ENCODE assay signal across 6 cellular contexts in the genomic region with DNA sequence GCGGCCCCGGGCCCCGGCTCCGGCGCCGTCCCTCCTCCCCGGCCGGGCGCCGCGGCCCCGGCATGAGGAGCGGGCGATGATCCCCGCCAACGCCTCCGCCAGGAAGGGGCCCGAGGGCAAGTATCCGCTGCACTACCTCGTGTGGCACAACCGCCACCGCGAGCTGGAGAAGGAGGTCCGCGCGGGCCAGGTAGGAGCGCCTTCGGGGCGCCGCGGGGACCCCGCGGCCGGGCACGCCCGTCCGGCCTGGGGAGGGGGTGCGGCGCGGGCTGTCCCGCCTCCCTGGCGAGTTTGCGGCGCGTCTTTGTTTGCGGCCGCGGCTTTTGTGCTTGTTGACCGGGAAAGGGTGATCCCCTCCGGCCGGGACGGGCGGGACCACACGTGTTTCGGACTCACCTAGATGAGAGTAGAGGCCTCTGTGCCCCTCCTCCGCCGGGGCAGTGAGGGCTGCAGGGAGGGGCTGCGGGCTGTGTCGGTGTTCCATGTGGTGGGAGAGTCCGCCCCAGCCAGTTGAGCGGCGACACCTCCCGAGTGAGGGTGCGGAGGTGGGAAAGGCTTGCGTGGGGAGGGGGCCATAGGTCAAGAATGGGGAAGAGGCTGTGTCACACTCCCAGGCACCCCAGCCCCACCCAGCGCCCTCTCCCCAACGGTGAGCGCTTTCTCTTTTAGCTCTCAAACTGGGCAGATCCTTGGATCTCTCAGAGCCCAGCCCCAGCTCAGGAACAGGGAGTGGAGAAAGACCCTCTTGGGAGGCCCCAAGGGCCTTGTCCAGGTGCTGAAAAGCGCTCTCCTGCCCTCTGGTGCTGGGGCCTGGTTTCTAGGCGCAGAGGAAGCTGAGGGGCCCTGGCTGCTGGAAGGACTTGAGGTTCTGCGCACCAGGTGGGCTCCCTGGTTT. TPM values are rescaled to one million over a fixed set of nuclear protein-coding genes. Genes with fewer than 3 reads are reported as not detected.
A peak's percentile ranks its signal among the peaks of the same experiment; 100 is the strongest.
DNase-seq lines count a peak whose midpoint lies in the region; ATAC-seq and TF ChIP-seq lines count a peak whose summit lies in the region.

No MANE protein-coding gene starts in this region.

- no peak for ATAC-seq in omental fat pad (ENCODE audit: low FRiP score)

- H3K56ac ChIP-seq in H9 (ENCODE audit: insufficient read length, low read depth, low read length), result no peak overlapping the region

- no peak overlapping the region for H3T11ph ChIP-seq in H9 (ENCODE audit: low read length)

- H2BK20ac ChIP-seq in H9 (ENCODE audit: low read depth, low read length, poor library complexity, severe bottlenecking), result no peak overlapping the region

- H3K27me3 Mint-ChIP-seq in H9 (ENCODE audit: low read depth), result peaks cover 5% of the 10 kb centered on the region

- H2BK5ac ChIP-seq in H9 (ENCODE audit: insufficient read length, low read length), result no peak overlapping the region

- H3K4me3 ChIP-seq in foreskin fibroblast (ENCODE audit: low read depth in 1 of 2, low read length in 2 of 2), result peak overlapping the region; percentile 49 to 56
- peak overlapping the region; percentile 66 to 84 (median 73) for H3K4me3 ChIP-seq in stomach

- no peak overlapping the region for H4K5ac ChIP-seq in H9 (ENCODE audit: insufficient read length, low read depth, low read length)

- DNase-seq in H9 (peak; percentile 88), RPMI8226 (peak; percentile 60), foreskin fibroblast (peak in 1 of 2 donors; percentile 48), stomach (no peak), NCI-H128 (lab: John Stamatoyannopoulos, UW; ENCODE audit: unreplicated experiment) (no peak), omental fat pad (ENCODE audit: low spot score) (no peak)

- H3K9me3 Mint-ChIP-seq in H9, result no peaks in the 10 kb centered on the region

- peaks cover 42 to 66% of the 10 kb centered on the region in 2 experiments for H3K4me1 Mint-ChIP-seq in H9

- peaks cover 0 to 1% (median 0%) of the 10 kb centered on the region in 3 experiments; a peak in 1 of 7 replicates for H3K36me3 Mint-ChIP-seq in H9 (ENCODE audit: insufficient read depth in 1 of 3, low read depth in 3 of 3)

- WGBS in H9 (ENCODE audit: extremely low coverage, insufficient read length, low lambda C conversion rate), result no CpG with 5 or more reads among the region's 71 CpGs
- 4 to 10% (median 6%) methylated on average over 21 to 71 of the region's 71 CpGs for WGBS in stomach, 5 donors

- no peaks in the 10 kb centered on the region for H3K36me3 ChIP-seq in stomach

- no peaks in the 10 kb centered on the region for H3K79me1 ChIP-seq in H9 (ENCODE audit: insufficient read depth, low read depth, low read length, poor library complexity, severe bottlenecking)

- no peak overlapping the region for H3K27ac Mint-ChIP-seq in H9

- H3K9ac ChIP-seq in H9 (ENCODE audit: extremely low read depth, insufficient read length, low read length), result no peak overlapping the region

- H4K91ac ChIP-seq in H9 (ENCODE audit: insufficient read length, low read depth, low read length), result no peak overlapping the region

- H3K4me2 ChIP-seq in H9 (ENCODE audit: insufficient read depth, insufficient read length, low read length), result peak overlapping the region; percentile 63

- intact Hi-C loops in stomach (cut with DNase I; ENCODE audit: low total_unique reads), result no loop called here

- H2BK15ac ChIP-seq in H9 (ENCODE audit: low read depth, low read length), result no peak overlapping the region

- no peaks in the 10 kb centered on the region; the same call in 1 of the 2 replicates for H3K79me2 ChIP-seq in H9 (ENCODE audit: insufficient read depth, low read length)

- H3K27ac ChIP-seq in H9 (ENCODE audit: insufficient read length, low read depth, low read length), result no peak overlapping the region
- peak overlapping the region in 2 of 5 donors; percentile 30 to 54 for H3K27ac ChIP-seq in stomach

- no peak overlapping the region for H2AFZ ChIP-seq in H9 (ENCODE audit: low read length)

- no peaks in the 10 kb centered on the region for H4K20me1 ChIP-seq in H9 (ENCODE audit: control insufficient read depth, insufficient read depth, insufficient read length)

- no peak overlapping the region for H3K14ac ChIP-seq in H9 (ENCODE audit: insufficient read depth, low read length)

- H3K9me3 ChIP-seq in H9 (ENCODE audit: control insufficient read depth, low read depth, low read length) (no peaks in the 10 kb centered on the region), stomach (no peaks in the 10 kb centered on the region)

- H2AK5ac ChIP-seq in H9 (ENCODE audit: insufficient read length, low read length), result no peak overlapping the region

- H4K8ac ChIP-seq in H9 (replicated peaks; ENCODE audit: insufficient read length, low read depth, low read length), result no peak overlapping the region

- no peak overlapping the region for H3K4ac ChIP-seq in H9 (ENCODE audit: low read depth, low read length)

- H3K18ac ChIP-seq in H9 (ENCODE audit: insufficient read length, low read depth, low read length), result no peak overlapping the region

- TF ChIP-seq CTCF in H9 (conservative IDR thresholded peaks at IDR 0.05), result peak; percentile 45
- peak; percentile 25 for TF ChIP-seq CTCF in foreskin fibroblast (IDR thresholded peaks at IDR 0.05; ENCODE audit: low read depth, low read length)
- TF ChIP-seq CTCF in stomach (IDR thresholded peaks at IDR 0.05), result peak in 1 of 7 experiments; percentile 13
- TF ChIP-seq CTCF in omental fat pad (IDR thresholded peaks at IDR 0.05), result no peak

- H3K23me2 ChIP-seq in H9 (ENCODE audit: insufficient read length, low read depth, low read length, poor library complexity, severe bottlenecking), result peaks cover 35% of the 10 kb centered on the region

- no peak overlapping the region for H2BK120ac ChIP-seq in H9 (ENCODE audit: low read depth, low read length, poor library complexity, severe bottlenecking)

- peak overlapping the region; percentile 78 to 88 for H3K4me3 Mint-ChIP-seq in H9

- no peak overlapping the region for H3K23ac ChIP-seq in H9 (ENCODE audit: insufficient read length, low read depth, low read length)

- no peaks in the 10 kb centered on the region for H3K27me3 ChIP-seq in H9 (ENCODE audit: insufficient read depth, low read length)
- peaks cover 0 to 9% (median 0%) of the 10 kb centered on the region in 3 donors for H3K27me3 ChIP-seq in stomach

- H3K4me1 ChIP-seq in H9 (ENCODE audit: insufficient read depth, low read length), result peaks cover 4% of the 10 kb centered on the region; the same call in 1 of the 2 replicates
- H3K4me1 ChIP-seq in stomach, result peaks cover 38 to 56% (median 47%) of the 10 kb centered on the region in 4 donors

- TF ChIP-seq EP300 in stomach (IDR thresholded peaks at IDR 0.05), result no peak

- H2BK12ac ChIP-seq in H9 (ENCODE audit: insufficient read length, low read depth, low read length), result no peak overlapping the region

- TF ChIP-seq POLR2A in stomach (IDR thresholded peaks at IDR 0.05), result no peak

RNA-seq across cellular contexts. Expression of gene ANKRD13B, which starts 0.9 kb away (rescaled TPM):
- 21.6 and 24.2 TPM in 2 replicates for total RNA-seq in H9 (2021)
- total RNA-seq in stomach, result 10 to 100 TPM in 1 of 5 donors, 1 to 10 TPM in 3, not detected in 1; 1.8 to 12.3 (median 5.6) TPM
- 1 to 10 TPM; 2.6 to 4.2 (median 2.9) TPM for polyA plus RNA-seq in stomach
- 10 to 100 TPM in 3 of 4 donors, 1 to 10 TPM in 1; 9.2 to 18.3 (median 13.2) TPM for total RNA-seq in omental fat pad

RNA-seq across cellular contexts. Expression of gene GIT1, which starts 4.3 kb away (rescaled TPM):
- 47.0 and 47.4 TPM in 2 replicates for total RNA-seq in H9 (2021)
- 10 to 100 TPM; 23.7 to 67.2 (median 34.3) TPM for total RNA-seq in stomach
- 10 to 100 TPM; 17.7 to 26.4 (median 18.9) TPM for polyA plus RNA-seq in stomach
- total RNA-seq in omental fat pad, result 10 to 100 TPM; 24.4 to 73.6 (median 37.3) TPM

RNA-seq across cellular contexts. Expression of gene TP53I13, which starts 25.3 kb away (rescaled TPM):
- total RNA-seq in H9 (2021), result 27.1 and 28.1 TPM in 2 replicates
- total RNA-seq in stomach, result 100 to 1,000 TPM in 1 of 5 donors, 10 to 100 TPM in 4; 27.7 to 299 (median 79.5) TPM
- 10 to 100 TPM; 39.7 to 83.0 (median 46.0) TPM for polyA plus RNA-seq in stomach
- total RNA-seq in omental fat pad, result 100 to 1,000 TPM in 1 of 4 donors, 10 to 100 TPM in 3; 65.0 to 122 (median 72.6) TPM

RNA-seq across cellular contexts. Expression of gene ABHD15, which starts 27.0 kb away (rescaled TPM):
- total RNA-seq in H9 (2021), result 1.7 and 2.5 TPM in 2 replicates
- 10 to 100 TPM in 2 of 5 donors, 1 to 10 TPM in 2, under 1 TPM in 1; 0.58 to 17.4 (median 9.9) TPM for total RNA-seq in stomach
- 1 to 10 TPM; 3.1 to 5.0 (median 3.7) TPM for polyA plus RNA-seq in stomach
- total RNA-seq in omental fat pad, result 10 to 100 TPM; 21.6 to 55.2 (median 25.2) TPM

RNA-seq across cellular contexts. Expression of gene CORO6, which starts 28.9 kb away (rescaled TPM):
- total RNA-seq in H9 (2021), result 2.3 and 2.6 TPM in 2 replicates
- 10 to 100 TPM in 4 of 5 donors, 1 to 10 TPM in 1; 6.4 to 53.1 (median 20.6) TPM for total RNA-seq in stomach
- polyA plus RNA-seq in stomach, result 10 to 100 TPM in 1 of 3 donors, 1 to 10 TPM in 2; 1.1 to 17.5 (median 1.4) TPM
- 10 to 100 TPM; 10.7 to 45.9 (median 14.1) TPM for total RNA-seq in omental fat pad

Comparison
In these comparisons a context has a peak if more than half of its experiments do, and no peak if none do; other contexts are left out.
1. DNase-seq: peak in H9 (single experiment) and RPMI8226 (single experiment); none in stomach (single experiment), NCI-H128 (single experiment) and omental fat pad (single experiment).
2. CTCF ChIP-seq: peak in H9 (single experiment) and foreskin fibroblast (single experiment); none in omental fat pad (0 of 3).